Comparison of ENCODE assay signal across 1 cellular context in genomic region chr17:6443692-6444572, GRCh38.
TF ChIP-seq lines count a peak whose summit lies in the region.

Gene PIMREG (plus strand): TSS chr17:6444455. CDS start chr17:6445111, 656 bp downstream.

TF ChIP-seq in HepG2, 621 proteins besides CTCF, POLR2A, EP300 and RAD21 (continued from another document and continues in another):
- peak; percentile 93 for TF ChIP-seq MXD1 (CRISPR knock-in tag; IDR thresholded peaks at IDR 0.05)
- no peak for TF ChIP-seq SMAD3 (CRISPR knock-in tag; IDR thresholded peaks at IDR 0.05)
- TF ChIP-seq ARID4A (CRISPR knock-in tag; IDR thresholded peaks at IDR 0.05; ENCODE audit: borderline replicate concordance): peak; percentile 99
- peak; percentile 76; the same call in 1 of the 2 replicates for TF ChIP-seq ZSCAN21 (CRISPR knock-in tag; IDR thresholded peaks at IDR 0.05; ENCODE audit: borderline replicate concordance)
- TF ChIP-seq ZNF839 (CRISPR knock-in tag; IDR thresholded peaks at IDR 0.05; ENCODE audit: borderline replicate concordance): peak; percentile 74; the same call in 1 of the 2 replicates
- peak; percentile 98 for TF ChIP-seq SAP130 (CRISPR knock-in tag; IDR thresholded peaks at IDR 0.05; ENCODE audit: low read depth)
- TF ChIP-seq NKX3-1 (CRISPR knock-in tag; IDR thresholded peaks at IDR 0.05): no peak
- peak; percentile 81; the same call in 1 of the 2 replicates for TF ChIP-seq ZNF546 (CRISPR knock-in tag; conservative IDR thresholded peaks at IDR 0.05)
- TF ChIP-seq CBX2 (IDR thresholded peaks at IDR 0.05; ENCODE audit: low read depth, low read length): no peak
- no peak for TF ChIP-seq CBX2 (CRISPR knock-in tag; IDR thresholded peaks at IDR 0.05; ENCODE audit: low read depth)
- TF ChIP-seq ZNF556 (CRISPR knock-in tag; IDR thresholded peaks at IDR 0.05; ENCODE audit: borderline replicate concordance): peak; percentile 86; the same call in 1 of the 2 replicates
- TF ChIP-seq NR0B2 (CRISPR knock-in tag; IDR thresholded peaks at IDR 0.05): peak; percentile 61
- peak; percentile 74; the same call in 1 of the 2 replicates for TF ChIP-seq REPIN1 (CRISPR knock-in tag; IDR thresholded peaks at IDR 0.05; ENCODE audit: borderline replicate concordance, low read depth)
- TF ChIP-seq ZNF484 (CRISPR knock-in tag; IDR thresholded peaks at IDR 0.05; ENCODE audit: borderline replicate concordance, low read depth): peak; percentile 29; the same call in 1 of the 2 replicates
- TF ChIP-seq RNF2 (conservative IDR thresholded peaks at IDR 0.05; ENCODE audit: low read depth): peak; percentile 92
- peak; percentile 56 for TF ChIP-seq ZNF780A (CRISPR knock-in tag; IDR thresholded peaks at IDR 0.05)
- TF ChIP-seq HDAC1 (CRISPR knock-in tag; IDR thresholded peaks at IDR 0.05): peak; percentile 95
- peak; percentile 85 for TF ChIP-seq ARNTL (CRISPR knock-in tag; IDR thresholded peaks at IDR 0.05)
- no peak; the same call in 1 of the 2 replicates for TF ChIP-seq POGZ (CRISPR knock-in tag; IDR thresholded peaks at IDR 0.05)
- peak; percentile 76 for TF ChIP-seq PHF21A (CRISPR knock-in tag; IDR thresholded peaks at IDR 0.05)
- TF ChIP-seq MTERF4 (CRISPR knock-in tag; IDR thresholded peaks at IDR 0.05): peak; percentile 76; the same call in 1 of the 2 replicates
- peak; percentile 64; the same call in 1 of the 2 replicates for TF ChIP-seq MED1 (CRISPR knock-in tag; IDR thresholded peaks at IDR 0.05)
- TF ChIP-seq ZNF580 (CRISPR knock-in tag; IDR thresholded peaks at IDR 0.05; ENCODE audit: borderline replicate concordance, low read depth): peak; percentile 64; the same call in 1 of the 2 replicates
- peak; percentile 78 for TF ChIP-seq SALL1 (CRISPR knock-in tag; IDR thresholded peaks at IDR 0.05)
- TF ChIP-seq ZNF883 (CRISPR knock-in tag; IDR thresholded peaks at IDR 0.05; ENCODE audit: not compliant biosample characterization): peak; percentile 86
- TF ChIP-seq MIXL1 (CRISPR knock-in tag; IDR thresholded peaks at IDR 0.05): no peak
- 0 out of 2 replicates have a peak, but pooled peaks have one; percentile 84 for TF ChIP-seq ZNF510 (CRISPR knock-in tag; IDR thresholded peaks at IDR 0.05; ENCODE audit: low read depth)
- no peak for TF ChIP-seq ZNF180 (CRISPR knock-in tag; IDR thresholded peaks at IDR 0.05; ENCODE audit: borderline replicate concordance, low read depth)
- TF ChIP-seq CCDC6 (CRISPR knock-in tag; IDR thresholded peaks at IDR 0.05): peak; percentile 90
- TF ChIP-seq YEATS4 (CRISPR knock-in tag; IDR thresholded peaks at IDR 0.05; ENCODE audit: borderline replicate concordance): peak; percentile 79; the same call in 1 of the 2 replicates
- TF ChIP-seq GABPB1 (CRISPR knock-in tag; IDR thresholded peaks at IDR 0.05): peak; percentile 87
- TF ChIP-seq ELF1 (CRISPR knock-in tag; IDR thresholded peaks at IDR 0.05): peak; percentile 71
- TF ChIP-seq MAF1 (CRISPR knock-in tag; IDR thresholded peaks at IDR 0.05; ENCODE audit: borderline replicate concordance): peak; percentile 75; the same call in 1 of the 2 replicates
- peak; percentile 89 for TF ChIP-seq ZNF891 (CRISPR knock-in tag; IDR thresholded peaks at IDR 0.05)
- TF ChIP-seq RFXAP (CRISPR knock-in tag; IDR thresholded peaks at IDR 0.05; ENCODE audit: borderline replicate concordance): peak; percentile 60; the same call in 1 of the 2 replicates
- TF ChIP-seq ZBTB7B (CRISPR knock-in tag; IDR thresholded peaks at IDR 0.05): peak; percentile 38; the same call in 1 of the 2 replicates
- peak; percentile 54 for TF ChIP-seq DRAP1 (CRISPR knock-in tag; IDR thresholded peaks at IDR 0.05)
- peak; percentile 91 for TF ChIP-seq DMAP1 (CRISPR knock-in tag; IDR thresholded peaks at IDR 0.05)
- 0 out of 2 replicates have a peak, but pooled peaks have one; percentile 79 for TF ChIP-seq ZNF879 (CRISPR knock-in tag; IDR thresholded peaks at IDR 0.05)
- TF ChIP-seq ZNF749 (CRISPR knock-in tag; IDR thresholded peaks at IDR 0.05; ENCODE audit: borderline replicate concordance): peak; percentile 61; the same call in 1 of the 2 replicates
- TF ChIP-seq TP53 (CRISPR knock-in tag; conservative IDR thresholded peaks at IDR 0.05): no peak
- TF ChIP-seq NFKB2 (CRISPR knock-in tag; IDR thresholded peaks at IDR 0.05; ENCODE audit: borderline replicate concordance): peak; percentile 93
- TF ChIP-seq MEIS2 (CRISPR knock-in tag; IDR thresholded peaks at IDR 0.05): 0 out of 2 replicates have a peak, but pooled peaks have one; percentile 28
- TF ChIP-seq PBX2 (CRISPR knock-in tag; IDR thresholded peaks at IDR 0.05): no peak
- TF ChIP-seq TAF1 (CRISPR knock-in tag; IDR thresholded peaks at IDR 0.05): peak; percentile 62
- TF ChIP-seq ZNF614 (CRISPR knock-in tag; IDR thresholded peaks at IDR 0.05; ENCODE audit: borderline replicate concordance): 0 out of 2 replicates have a peak, but pooled peaks have one; percentile 31
- TF ChIP-seq ZFYVE20 (CRISPR knock-in tag; IDR thresholded peaks at IDR 0.05; ENCODE audit: borderline replicate concordance, low read depth): peak; percentile 73; the same call in 1 of the 2 replicates
- TF ChIP-seq KDM5B (CRISPR knock-in tag; IDR thresholded peaks at IDR 0.05; ENCODE audit: borderline replicate concordance): peak; percentile 59; the same call in 1 of the 2 replicates
- no peak for TF ChIP-seq ATF6 (CRISPR knock-in tag; conservative IDR thresholded peaks at IDR 0.05)
- no peak for TF ChIP-seq TSC22D2 (CRISPR knock-in tag; IDR thresholded peaks at IDR 0.05; ENCODE audit: borderline replicate concordance)
- 0 out of 2 replicates have a peak, but pooled peaks have one; percentile 39 for TF ChIP-seq ZBTB4 (CRISPR knock-in tag; IDR thresholded peaks at IDR 0.05; ENCODE audit: borderline replicate concordance)
- TF ChIP-seq ZNF33B (CRISPR knock-in tag; IDR thresholded peaks at IDR 0.05): 0 out of 2 replicates have a peak, but pooled peaks have one; percentile 75
- TF ChIP-seq IRX3 (CRISPR knock-in tag; IDR thresholded peaks at IDR 0.05; ENCODE audit: borderline replicate concordance, low read depth): peak; percentile 77
- 0 out of 2 replicates have a peak, but pooled peaks have one; percentile 19 for TF ChIP-seq ZNF639 (CRISPR knock-in tag; conservative IDR thresholded peaks at IDR 0.05)
- peak; percentile 90 for TF ChIP-seq ZNF547 (CRISPR knock-in tag; IDR thresholded peaks at IDR 0.05)
- peak; percentile 75; the same call in 1 of the 2 replicates for TF ChIP-seq SMAD1 (CRISPR knock-in tag; IDR thresholded peaks at IDR 0.05; ENCODE audit: borderline replicate concordance, low read depth)
